In the genomic region with DNA sequence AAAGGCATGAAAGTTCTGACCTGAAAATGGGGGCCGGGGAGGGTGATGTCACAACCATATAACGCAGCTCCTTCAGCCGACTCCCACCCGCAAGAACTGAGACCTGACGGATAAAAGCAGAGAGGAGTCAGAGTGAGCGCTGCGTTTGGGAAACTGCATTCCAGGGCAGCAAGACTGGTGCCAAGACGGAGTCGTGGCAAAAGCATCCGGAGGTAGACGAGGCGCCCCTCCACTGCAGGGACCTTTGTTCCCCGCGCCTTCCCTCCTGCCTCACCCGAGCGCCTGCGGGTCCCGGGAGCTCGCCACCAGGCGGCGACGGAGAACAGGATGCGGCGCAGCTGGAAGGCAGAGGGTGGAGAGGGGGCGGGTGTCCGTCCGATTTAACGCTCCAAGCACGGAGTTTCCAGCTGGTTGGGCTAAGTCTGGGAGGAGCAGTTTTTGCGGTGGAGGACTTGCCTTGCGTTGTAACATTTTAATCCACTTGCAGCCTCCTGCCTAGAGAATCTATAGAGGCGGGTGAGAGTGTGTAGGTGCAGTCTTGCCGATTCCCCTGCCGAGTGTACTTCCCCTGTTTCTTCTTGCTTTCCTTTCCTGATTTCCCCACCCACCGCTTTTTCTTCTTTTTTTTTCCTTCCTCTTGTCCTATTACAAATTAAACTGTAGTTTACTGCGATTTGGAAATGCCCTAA, we compare ENCODE assay signal across 8 cellular contexts. TPM values are rescaled to one million over a fixed set of nuclear protein-coding genes. Genes with fewer than 3 reads are reported as not detected.
DNase-seq lines count a peak whose midpoint lies in the region; ATAC-seq, FAIRE-seq and TF ChIP-seq lines count a peak whose summit lies in the region.

No MANE protein-coding gene starts in this region.

- peaks cover 31% of the 10 kb centered on the region for H3K27me3 Mint-ChIP-seq in activated CD8-positive, alpha-beta memory T cell treated with anti-CD3 and anti-CD28 coated beads, Interleukin-2, amount 10 ng/mL, durations not matched to agents 7 days and 5 days

- H3K4me3 Mint-ChIP-seq in activated CD8-positive, alpha-beta memory T cell treated with anti-CD3 and anti-CD28 coated beads, Interleukin-2, amount 10 ng/mL, durations not matched to agents 7 days and 5 days, result peak overlapping the region; percentile 77

- H3K4me2 ChIP-seq in endothelial cell of umbilical vein (ENCODE audit: insufficient read depth, low read length), result peak overlapping the region; percentile 82

- H3K27ac Mint-ChIP-seq in activated CD8-positive, alpha-beta memory T cell treated with anti-CD3 and anti-CD28 coated beads, Interleukin-2, amount 10 ng/mL, durations not matched to agents 7 days and 5 days, result peak overlapping the region; percentile 71

- H3K9me3 Mint-ChIP-seq in activated CD8-positive, alpha-beta memory T cell treated with anti-CD3 and anti-CD28 coated beads, Interleukin-2, amount 10 ng/mL, durations not matched to agents 7 days and 5 days (ENCODE audit: low read depth), result no peaks in the 10 kb centered on the region

- intact Hi-C loops in endothelial cell of umbilical vein (cut with micrococcal nuclease), result loop anchor here (1.0 to 5.0 kb wide), 4 partner anchors 242 to 589 kb away; a partner anchor contains a TSS

- TF ChIP-seq POLR2A in endothelial cell of umbilical vein (IDR thresholded peaks at IDR 0.05; ENCODE audit: low read depth, low read length), result no peak

- peak overlapping the region; percentile 64 to 76 (median 70) for H3K4me3 ChIP-seq in endothelial cell of umbilical vein (replicated peaks in 1 of 3; ENCODE audit: insufficient read depth in 1 of 3, low read depth in 1 of 3, low read length in 3 of 3)

- ATAC-seq in GM18868 (IDR thresholded peaks at IDR 0.05; ENCODE audit: unreplicated experiment) (peak; percentile 55), HG03095 (IDR thresholded peaks at IDR 0.05; ENCODE audit: unreplicated experiment) (peak; percentile 64)
- ATAC-seq in activated CD8-positive, alpha-beta memory T cell treated with anti-CD3 and anti-CD28 coated beads, Interleukin-2, amount 10 ng/mL, durations not matched to agents 7 days and 5 days, result peak; percentile 75

- H3K4me1 Mint-ChIP-seq in activated CD8-positive, alpha-beta memory T cell treated with anti-CD3 and anti-CD28 coated beads, Interleukin-2, amount 10 ng/mL, durations not matched to agents 7 days and 5 days, result peaks cover 21% of the 10 kb centered on the region

- no peaks in the 10 kb centered on the region for H3K9me1 ChIP-seq in endothelial cell of umbilical vein (replicated peaks; ENCODE audit: control insufficient read depth, extremely low read depth, insufficient read depth, low read length)

- no peaks in the 10 kb centered on the region for H3K36me3 ChIP-seq in endothelial cell of umbilical vein (ENCODE audit: control insufficient read depth in 2 of 2, extremely low read depth in 1 of 2, insufficient read depth in 2 of 2, low read length in 2 of 2)

- CTCF ChIA-PET in activated CD8-positive, alpha-beta memory T cell treated with anti-CD3 and anti-CD28 coated beads, Interleukin-2, amount 10 ng/mL, durations not matched to agents 7 days and 5 days (lab: Charles Lee), result interaction anchor here (0.6 to 1.8 kb wide), 8 partner anchors 9 to 581 kb away, joined by 3 to 5 read pairs (median 4); no protein-coding TSS in a partner anchor
- CTCF ChIA-PET in endothelial cell of umbilical vein (lab: Charles Lee), result interaction anchor here (0.6 to 4.3 kb wide), 41 partner anchors 8 to 1200 kb away, joined by 3 to 63 read pairs (median 4); a partner anchor contains a TSS

- POLR2A ChIA-PET in endothelial cell of umbilical vein (lab: Charles Lee), result no interaction called here

- H3K9me3 ChIP-seq in endothelial cell of umbilical vein (replicated peaks; ENCODE audit: control insufficient read depth, insufficient read depth, low read length), result no peaks in the 10 kb centered on the region

- TF ChIP-seq CTCF in AG09319 (IDR thresholded peaks at IDR 0.05; ENCODE audit: low read depth, low read length), result peak; percentile 98
- TF ChIP-seq CTCF in endothelial cell of umbilical vein (IDR thresholded peaks at IDR 0.05; ENCODE audit: extremely low read depth in 1 of 2, insufficient read depth in 1 of 2, low read depth in 1 of 2, low read length in 2 of 2), result peak; percentile 95 to 98

- H4K20me1 ChIP-seq in endothelial cell of umbilical vein (replicated peaks; ENCODE audit: control insufficient read depth, extremely low read depth, insufficient read depth, low read length), result no peaks in the 10 kb centered on the region

- H3K4me1 ChIP-seq in endothelial cell of umbilical vein (ENCODE audit: control insufficient read depth, extremely low read depth, insufficient read depth, low read length), result peaks cover 19% of the 10 kb centered on the region

- BruUV-seq in endothelial cell of umbilical vein (replicated peaks; lab: Mats Ljungman, UMichigan), result no TSS peak

- H3K9ac ChIP-seq in endothelial cell of umbilical vein (replicated peaks; ENCODE audit: extremely low read depth, insufficient read depth, low read length), result peak overlapping the region; percentile 84

- DNase-seq in AG09319 (ENCODE audit: extremely low read depth, low read depth), result peak; percentile 66
- peak; percentile 99 for DNase-seq in NCI-H82 (lab: John Stamatoyannopoulos, UW)
- peak; percentile 71 for DNase-seq in activated CD8-positive, alpha-beta memory T cell treated with anti-CD3 and anti-CD28 coated beads, Interleukin-2, amount 10 ng/mL, durations not matched to agents 7 days and 5 days
- DNase-seq in endothelial cell of umbilical vein (ENCODE audit: low read depth, low spot score), result peak; percentile 84
- peak; percentile 86 for DNase-seq in midbrain (lab: John Stamatoyannopoulos, UW)
- DNase-seq in stimulated activated CD8-positive, alpha-beta memory T cell treated with anti-CD3 and anti-CD28 coated beads, Interleukin-15, amount 100 ng/mL, for 24 hours (ENCODE audit: low read depth), result peak; percentile 28

- H3K27me3 ChIP-seq in endothelial cell of umbilical vein (ENCODE audit: control insufficient read depth in 2 of 2, insufficient read depth in 2 of 2, low read length in 2 of 2), result no peaks in the 10 kb centered on the region

- dilution Hi-C loops in endothelial cell of umbilical vein (cut with MboI; ENCODE audit: extremely low pct_ligation_motif_present, low sequenced_read_pairs), result no loop called here

- no peaks in the 10 kb centered on the region for H3K79me2 ChIP-seq in endothelial cell of umbilical vein (ENCODE audit: control insufficient read depth, insufficient read depth, low read length)

- FAIRE-seq in endothelial cell of umbilical vein (lab: Jason Lieb, UNC), result peak; percentile 72

- H2AFZ ChIP-seq in endothelial cell of umbilical vein (ENCODE audit: low read depth, low read length), result peak overlapping the region; percentile 92

- peak overlapping the region; percentile 11 for H3K27ac ChIP-seq in endothelial cell of umbilical vein (ENCODE audit: insufficient read depth, low read depth, low read length)

- no peaks in the 10 kb centered on the region for H3K36me3 Mint-ChIP-seq in activated CD8-positive, alpha-beta memory T cell treated with anti-CD3 and anti-CD28 coated beads, Interleukin-2, amount 10 ng/mL, durations not matched to agents 7 days and 5 days

TF ChIP-seq in endothelial cell of umbilical vein, 7 proteins besides CTCF, POLR2A, EP300 and RAD21:
- TF ChIP-seq POLR2AphosphoS5 (IDR thresholded peaks at IDR 0.05; ENCODE audit: insufficient read depth, low read depth, low read length) (peak; percentile 50), FOS (IDR thresholded peaks at IDR 0.05; ENCODE audit: borderline replicate concordance, insufficient read depth, low read length) (no peak)
- TF ChIP-seq, protein P1, sequence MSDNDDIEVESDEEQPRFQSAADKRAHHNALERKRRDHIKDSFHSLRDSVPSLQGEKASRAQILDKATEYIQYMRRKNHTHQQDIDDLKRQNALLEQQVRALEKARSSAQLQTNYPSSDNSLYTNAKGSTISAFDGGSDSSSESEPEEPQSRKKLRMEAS (IDR thresholded peaks at IDR 0.05; ENCODE audit: insufficient read depth, insufficient read length), result peak; percentile 3

RNA-seq across cellular contexts. Expression of a gene that starts 1.2 kb away (rescaled TPM):
- 1 to 10 TPM; 2.4 to 3.9 TPM for total RNA-seq in activated CD8-positive, alpha-beta memory T cell treated with anti-CD3 and anti-CD28 coated beads, Interleukin-2, amount 10 ng/mL, durations not matched to agents 7 days and 5 days
- 12.5 and 13.7 TPM in 2 replicates for total RNA-seq in endothelial cell of umbilical vein
- polyA plus RNA-seq in endothelial cell of umbilical vein, result 3.2 and 4.4 TPM in 2 replicates
- 2.8 and 3.0 TPM in 2 replicates for polyA plus RNA-seq in endothelial cell of umbilical vein (2011; cell fraction: cytosol; rRNA removed)
- 13.5 and 17.5 TPM in 2 replicates for polyA plus RNA-seq in endothelial cell of umbilical vein (2011; cell fraction: nucleus; rRNA removed)
- polyA plus RNA-seq in endothelial cell of umbilical vein (2012), result 12.0 and 12.8 TPM in 2 replicates
- 5.4 and 11.9 TPM in 2 replicates for polyA minus RNA-seq in endothelial cell of umbilical vein
- 16.4 TPM for polyA minus RNA-seq in endothelial cell of umbilical vein (2011; cell fraction: cytosol; rRNA and poly(A)+ RNA removed)
- 22.8 and 33.2 TPM in 2 replicates for polyA minus RNA-seq in endothelial cell of umbilical vein (2011; cell fraction: nucleus; rRNA and poly(A)+ RNA removed)

Comparison
In these comparisons a context has a peak if more than half of its experiments do, and no peak if none do; other contexts are left out.
1. Peak in every context shown above with its lines: DNase-seq, ATAC-seq, H3K4me3 ChIP-seq and H3K27ac ChIP-seq.
2. DNase-seq: peak in every context shown above with its lines; median percentile 99 in NCI-H82; 86 in midbrain; 84 in endothelial cell of umbilical vein; 71 in activated CD8-positive, alpha-beta memory T cell treated with anti-CD3 and anti-CD28 coated beads, Interleukin-2, amount 10 ng/mL, durations not matched to agents 7 days and 5 days; 66 in AG09319; 28 in stimulated activated CD8-positive, alpha-beta memory T cell treated with anti-CD3 and anti-CD28 coated beads, Interleukin-15, amount 100 ng/mL, for 24 hours.